30 cellular contexts compared by ENCODE assay signal in genomic region chr5:123597018-123597417, GRCh38.
"Had no signal": no experiment of that assay in that cellular context is flagged by ENCODE, and none has a peak within 500 bp of the region (broad histone marks: within the 10 kb centered on the region; RNA-seq: fewer than 3 reads in every experiment).

No MANE protein-coding gene starts in this region.

- DNase-seq: activated CD4-positive, alpha-beta memory T cell treated with anti-CD3 and anti-CD28 coated beads for 36 hours; activated CD4-positive, alpha-beta T cell treated with anti-CD3 and anti-CD28 coated beads for 36 hours; activated CD4-positive, alpha-beta T cell treated with anti-CD3 and anti-CD28 coated beads, Interleukin-2, amount 10 ng/mL, durations not matched to agents 24 days and 14 days; activated CD4-positive, CD25-positive, alpha-beta regulatory T cell; activated CD4-positive, CD25-positive, alpha-beta regulatory T cell treated with anti-CD3 and anti-CD28 coated beads, Interleukin-2, amount 50 U/mL, for 72 hours; activated CD8-positive, alpha-beta memory T cell treated with anti-CD3 and anti-CD28 coated beads, Interleukin-2, amount 10 ng/mL, durations not matched to agents 7 days and 5 days; activated CD8-positive, alpha-beta memory T cell treated with anti-CD3 and anti-CD28 coated beads, Interleukin-2, amount 50 U/mL, for 4 hours; activated CD8-positive, alpha-beta T cell treated with anti-CD3 and anti-CD28 coated beads, Interleukin-2, amount 10 ng/mL, durations not matched to agents 7 days and 5 days; activated effector memory CD4-positive, alpha-beta T cell treated with Interleukin-2 at 50 U/mL for 16 hours; activated gamma-delta T cell treated with Interleukin-2 at 50 U/mL for 16 hours; activated naive CD4-positive, alpha-beta T cell treated with anti-CD3 and anti-CD28 coated beads, Interleukin-2, amount 50 U/mL, for 16 hours; activated naive CD4-positive, alpha-beta T cell treated with Interleukin-2 at 50 U/mL for 16 hours; activated T-cell treated with anti-CD3 and anti-CD28 coated beads, Interleukin-2, amount 50 U/mL, for 1 hour; amniotic stem cell; anterior cingulate cortex; brain microvascular endothelial cell; dorsolateral prefrontal cortex; effector memory CD4-positive, alpha-beta T cell; endodermal cell; foreskin fibroblast; gastrocnemius medialis; glutamatergic neuron; T-helper 1 cell; T-helper 17 cell; T1000 had no signal

- H3K4me1 ChIP-seq: gastrocnemius medialis had no signal

- H3K27me3 ChIP-seq: brain microvascular endothelial cell, dorsolateral prefrontal cortex, gastrocnemius medialis had no signal

- H3K4me3 ChIP-seq: coronary artery, dorsolateral prefrontal cortex, gastrocnemius medialis had no signal

- H3K9me3 ChIP-seq: gastrocnemius medialis had no signal

- H3K27ac ChIP-seq: brain microvascular endothelial cell, coronary artery, dorsolateral prefrontal cortex, gastrocnemius medialis had no signal

- ATAC-seq: activated CD4-positive, alpha-beta T cell treated with anti-CD3 and anti-CD28 coated beads for 36 hours; activated CD8-positive, alpha-beta memory T cell treated with anti-CD3 and anti-CD28 coated beads, Interleukin-2, amount 10 ng/mL, durations not matched to agents 7 days and 5 days; activated CD8-positive, alpha-beta T cell treated with anti-CD3 and anti-CD28 coated beads, Interleukin-2, amount 10 ng/mL, durations not matched to agents 7 days and 5 days; activated T-helper 17 cell treated with anti-CD3 and anti-CD28 coated beads, Interleukin-2, amount 50 U/mL, for 72 hours; esophagus mucosa; gastrocnemius medialis; T-helper 17 cell had no signal

- FAIRE-seq: astrocyte, bronchial epithelial cell had no signal
